ENCODE assay signal across 8 cellular contexts in genomic region chr18:47930844-47931706, GRCh38. TPM values are rescaled to one million over a fixed set of nuclear protein-coding genes. Genes with fewer than 3 reads are reported as not detected.
A peak's percentile ranks its signal among the peaks of the same experiment; 100 is the strongest.
DNase-seq lines count a peak whose midpoint lies in the region; ATAC-seq and TF ChIP-seq lines count a peak whose summit lies in the region.

No MANE protein-coding gene starts in this region.

- H3K36me3 ChIP-seq in OCI-LY3 (replicated peaks; ENCODE audit: low read depth, low read length): no peaks in the 10 kb centered on the region

- peaks cover 35% of the 10 kb centered on the region for H4K20me1 ChIP-seq in OCI-LY3 (ENCODE audit: insufficient read depth, low read length)

- H3K4me1 ChIP-seq in OCI-LY3 (ENCODE audit: low read length): peaks cover 24% of the 10 kb centered on the region

- no peaks in the 10 kb centered on the region for H3K9me3 ChIP-seq in OCI-LY3 (ENCODE audit: insufficient read depth, low read length)

- peak overlapping the region; percentile 85 for H3K9ac ChIP-seq in OCI-LY3 (ENCODE audit: low read length)

- H3K27ac ChIP-seq in OCI-LY3 (ENCODE audit: low read length) (peak overlapping the region; percentile 80), epithelial cell of prostate (peak overlapping the region; percentile 98)

- peak overlapping the region; percentile 92 for H3K4me2 ChIP-seq in OCI-LY3 (ENCODE audit: low read length)

- ATAC-seq in GM21528 (IDR thresholded peaks at IDR 0.05; ENCODE audit: low FRiP score, unreplicated experiment): peak; percentile 87

- peaks cover 21% of the 10 kb centered on the region for H3K27me3 ChIP-seq in OCI-LY3 (ENCODE audit: low read depth, low read length)

- H3K79me2 ChIP-seq in OCI-LY3 (ENCODE audit: low read length): peaks cover 42% of the 10 kb centered on the region

- DNase-seq in DMS 273 (lab: John Stamatoyannopoulos, UW; ENCODE audit: unreplicated experiment): peak; percentile 99
- DNase-seq in HuH-7.5 (ENCODE audit: low spot score): peak; percentile 75
- peak; percentile 90 for DNase-seq in activated T-cell treated with anti-CD3 and anti-CD28 coated beads for 4 hours
- DNase-seq in epithelial cell of prostate (ENCODE audit: low read depth, low spot score): peak; percentile 79
- peak; percentile 96 for DNase-seq in mucosa of gallbladder (ENCODE audit: low spot score)
- DNase-seq in stimulated activated CD8-positive, alpha-beta memory T cell treated with anti-CD3 and anti-CD28 coated beads, Interleukin-4, amount 100 ng/mL, for 24 hours (ENCODE audit: low read depth): peak; percentile 94

- peak overlapping the region; percentile 82 for H3K4me3 ChIP-seq in OCI-LY3 (ENCODE audit: low read length)

- TF ChIP-seq CTCF in OCI-LY3 (IDR thresholded peaks at IDR 0.05; ENCODE audit: low read depth, low read length): no peak

- H2AFZ ChIP-seq in OCI-LY3 (ENCODE audit: low read depth, low read length): peak overlapping the region; percentile 67

RNA-seq across cellular contexts. Expression of gene SMAD2, which starts 0.6 kb away (rescaled TPM):
- 111 TPM for total RNA-seq in mucosa of gallbladder

Comparison
In these comparisons a context has a peak if more than half of its experiments do, and no peak if none do; other contexts are left out.
1. Peak in every context shown above with its lines: DNase-seq, ATAC-seq, H3K4me3 ChIP-seq and H3K27ac ChIP-seq.